Comparison of ENCODE assay signal across 1 cellular context in genomic region chr20:38369387-38369786, GRCh38.
TF ChIP-seq lines count a peak whose summit lies in the region.

No MANE protein-coding gene starts in this region.

TF ChIP-seq in H1, 55 proteins besides CTCF, POLR2A, EP300 and RAD21 (continued from another document):
- TF ChIP-seq PHF8 (conservative IDR thresholded peaks at IDR 0.05; ENCODE audit: low read depth, low read length) (no peak), SRF (IDR thresholded peaks at IDR 0.05; ENCODE audit: low read depth, low read length) (no peak), CBX8 (IDR thresholded peaks at IDR 0.05; ENCODE audit: borderline replicate concordance, low read depth, low read length) (no peak), GABPA (IDR thresholded peaks at IDR 0.05; ENCODE audit: borderline replicate concordance, insufficient read depth, low read length) (no peak), CHD1 (IDR thresholded peaks at IDR 0.05; ENCODE audit: low read depth, low read length) (no peak), HDAC6 (IDR thresholded peaks at IDR 0.05; ENCODE audit: low read depth, low read length) (no peak), TEAD4 (IDR thresholded peaks at IDR 0.05; ENCODE audit: low read depth, low read length) (no peak), TAF7 (optimal IDR thresholded peaks at IDR 0.05; ENCODE audit: borderline replicate concordance, low read depth, low read length) (no peak), RNF2 (IDR thresholded peaks at IDR 0.05; ENCODE audit: borderline replicate concordance, low read depth, low read length, missing control alignments, poor library complexity, severe bottlenecking) (no peak), KDM1A (IDR thresholded peaks at IDR 0.05; ENCODE audit: borderline replicate concordance, low read length) (no peak), EZH2 (IDR thresholded peaks at IDR 0.05; ENCODE audit: low read depth, low read length, severe bottlenecking) (no peak), CBX5 (IDR thresholded peaks at IDR 0.05; ENCODE audit: low read depth, low read length) (no peak), SIN3A (conservative IDR thresholded peaks at IDR 0.05 in 1 of 2, IDR thresholded peaks at IDR 0.05 in 1 of 2; ENCODE audit: low read depth in 1 of 2, low read length in 2 of 2) (no peak), POLR2AphosphoS5 (IDR thresholded peaks at IDR 0.05; ENCODE audit: low read depth, low read length) (no peak), JUND (IDR thresholded peaks at IDR 0.05; ENCODE audit: low read length) (no peak), TCF12 (IDR thresholded peaks at IDR 0.05; ENCODE audit: low read depth, low read length) (no peak), SIX5 (IDR thresholded peaks at IDR 0.05; ENCODE audit: low read depth, low read length) (peak; percentile 63), SIRT6 (IDR thresholded peaks at IDR 0.05; ENCODE audit: low read length) (no peak), ATF3 (IDR thresholded peaks at IDR 0.05; ENCODE audit: insufficient read depth, low read depth, low read length) (no peak)
